Comparison of ENCODE assay signal across 1 cellular context in the genomic region with DNA sequence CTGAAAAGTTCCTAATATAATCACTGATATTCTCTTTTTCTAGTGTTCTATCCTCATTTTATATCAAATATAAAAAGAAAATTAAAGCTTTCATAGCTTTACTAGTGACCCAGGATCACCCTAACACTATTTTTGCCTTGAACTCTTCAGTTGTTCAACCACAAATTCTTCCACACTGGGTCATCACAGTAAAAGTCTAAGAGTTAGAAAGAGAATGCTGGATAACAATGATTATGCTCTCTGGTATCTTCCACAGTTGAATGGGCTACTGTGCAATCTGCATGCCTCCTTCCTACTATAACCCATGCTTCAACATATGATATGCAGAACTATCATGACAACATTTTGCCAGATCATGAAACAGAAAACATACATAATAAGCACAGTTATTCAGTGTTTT.
TF ChIP-seq lines count a peak whose summit lies in the region.

No MANE protein-coding gene starts in this region.

TF ChIP-seq in SK-N-SH, 30 proteins besides CTCF, POLR2A, EP300 and RAD21 (continued from another document):
- TF ChIP-seq, protein P1, sequence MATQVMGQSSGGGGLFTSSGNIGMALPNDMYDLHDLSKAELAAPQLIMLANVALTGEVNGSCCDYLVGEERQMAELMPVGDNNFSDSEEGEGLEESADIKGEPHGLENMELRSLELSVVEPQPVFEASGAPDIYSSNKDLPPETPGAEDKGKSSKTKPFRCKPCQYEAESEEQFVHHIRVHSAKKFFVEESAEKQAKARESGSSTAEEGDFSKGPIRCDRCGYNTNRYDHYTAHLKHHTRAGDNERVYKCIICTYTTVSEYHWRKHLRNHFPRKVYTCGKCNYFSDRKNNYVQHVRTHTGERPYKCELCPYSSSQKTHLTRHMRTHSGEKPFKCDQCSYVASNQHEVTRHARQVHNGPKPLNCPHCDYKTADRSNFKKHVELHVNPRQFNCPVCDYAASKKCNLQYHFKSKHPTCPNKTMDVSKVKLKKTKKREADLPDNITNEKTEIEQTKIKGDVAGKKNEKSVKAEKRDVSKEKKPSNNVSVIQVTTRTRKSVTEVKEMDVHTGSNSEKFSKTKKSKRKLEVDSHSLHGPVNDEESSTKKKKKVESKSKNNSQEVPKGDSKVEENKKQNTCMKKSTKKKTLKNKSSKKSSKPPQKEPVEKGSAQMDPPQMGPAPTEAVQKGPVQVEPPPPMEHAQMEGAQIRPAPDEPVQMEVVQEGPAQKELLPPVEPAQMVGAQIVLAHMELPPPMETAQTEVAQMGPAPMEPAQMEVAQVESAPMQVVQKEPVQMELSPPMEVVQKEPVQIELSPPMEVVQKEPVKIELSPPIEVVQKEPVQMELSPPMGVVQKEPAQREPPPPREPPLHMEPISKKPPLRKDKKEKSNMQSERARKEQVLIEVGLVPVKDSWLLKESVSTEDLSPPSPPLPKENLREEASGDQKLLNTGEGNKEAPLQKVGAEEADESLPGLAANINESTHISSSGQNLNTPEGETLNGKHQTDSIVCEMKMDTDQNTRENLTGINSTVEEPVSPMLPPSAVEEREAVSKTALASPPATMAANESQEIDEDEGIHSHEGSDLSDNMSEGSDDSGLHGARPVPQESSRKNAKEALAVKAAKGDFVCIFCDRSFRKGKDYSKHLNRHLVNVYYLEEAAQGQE (IDR thresholded peaks at IDR 0.05; ENCODE audit: low read depth, low read length): no peak
- TF ChIP-seq MEF2A (IDR thresholded peaks at IDR 0.05; ENCODE audit: borderline replicate concordance, low read depth) (no peak), FOSL2 (IDR thresholded peaks at IDR 0.05; ENCODE audit: borderline replicate concordance, low read depth) (peak; percentile 44; the same call in 1 of the 2 replicates), RCOR1 (IDR thresholded peaks at IDR 0.05; ENCODE audit: low read length) (no peak), JUND (IDR thresholded peaks at IDR 0.05) (no peak), ELF1 (IDR thresholded peaks at IDR 0.05) (no peak), POLR2AphosphoS5 (IDR thresholded peaks at IDR 0.05; ENCODE audit: low read depth, low read length) (no peak), TCF12 (IDR thresholded peaks at IDR 0.05) (peak; percentile 12; the same call in 1 of the 2 replicates)
- TF ChIP-seq, protein P2, sequence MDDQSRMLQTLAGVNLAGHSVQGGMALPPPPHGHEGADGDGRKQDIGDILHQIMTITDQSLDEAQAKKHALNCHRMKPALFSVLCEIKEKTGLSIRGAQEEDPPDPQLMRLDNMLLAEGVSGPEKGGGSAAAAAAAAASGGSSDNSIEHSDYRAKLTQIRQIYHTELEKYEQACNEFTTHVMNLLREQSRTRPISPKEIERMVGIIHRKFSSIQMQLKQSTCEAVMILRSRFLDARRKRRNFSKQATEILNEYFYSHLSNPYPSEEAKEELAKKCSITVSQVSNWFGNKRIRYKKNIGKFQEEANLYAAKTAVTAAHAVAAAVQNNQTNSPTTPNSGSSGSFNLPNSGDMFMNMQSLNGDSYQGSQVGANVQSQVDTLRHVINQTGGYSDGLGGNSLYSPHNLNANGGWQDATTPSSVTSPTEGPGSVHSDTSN (IDR thresholded peaks at IDR 0.05): no peak
